1 cellular context compared by ENCODE assay signal in the genomic region with DNA sequence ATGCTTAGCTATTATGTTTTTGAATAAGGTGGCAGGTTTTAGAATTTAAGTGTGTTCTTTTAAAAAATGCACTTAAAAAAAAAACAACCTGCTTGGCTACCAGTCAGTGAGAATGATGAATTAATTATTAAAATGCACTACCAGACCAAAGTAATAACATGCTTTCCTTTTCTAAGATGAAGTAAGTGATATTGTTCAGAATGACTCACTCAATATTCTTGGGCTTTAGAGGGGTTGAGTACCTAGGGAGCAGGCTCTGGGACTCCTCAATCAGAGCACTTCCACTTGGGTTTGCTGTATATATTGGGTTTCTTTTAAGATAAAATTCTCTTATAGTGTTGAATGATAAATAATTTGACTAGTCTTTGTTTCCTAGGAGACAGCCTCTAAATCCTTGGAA.
TF ChIP-seq lines count a peak whose summit lies in the region.

No MANE protein-coding gene starts in this region.

TF ChIP-seq in HepG2, 621 proteins besides CTCF, POLR2A, EP300 and RAD21:
- no peak for TF ChIP-seq ZNF614 (CRISPR knock-in tag; IDR thresholded peaks at IDR 0.05; ENCODE audit: borderline replicate concordance)
